1 cellular context compared by ENCODE assay signal in the genomic region with DNA sequence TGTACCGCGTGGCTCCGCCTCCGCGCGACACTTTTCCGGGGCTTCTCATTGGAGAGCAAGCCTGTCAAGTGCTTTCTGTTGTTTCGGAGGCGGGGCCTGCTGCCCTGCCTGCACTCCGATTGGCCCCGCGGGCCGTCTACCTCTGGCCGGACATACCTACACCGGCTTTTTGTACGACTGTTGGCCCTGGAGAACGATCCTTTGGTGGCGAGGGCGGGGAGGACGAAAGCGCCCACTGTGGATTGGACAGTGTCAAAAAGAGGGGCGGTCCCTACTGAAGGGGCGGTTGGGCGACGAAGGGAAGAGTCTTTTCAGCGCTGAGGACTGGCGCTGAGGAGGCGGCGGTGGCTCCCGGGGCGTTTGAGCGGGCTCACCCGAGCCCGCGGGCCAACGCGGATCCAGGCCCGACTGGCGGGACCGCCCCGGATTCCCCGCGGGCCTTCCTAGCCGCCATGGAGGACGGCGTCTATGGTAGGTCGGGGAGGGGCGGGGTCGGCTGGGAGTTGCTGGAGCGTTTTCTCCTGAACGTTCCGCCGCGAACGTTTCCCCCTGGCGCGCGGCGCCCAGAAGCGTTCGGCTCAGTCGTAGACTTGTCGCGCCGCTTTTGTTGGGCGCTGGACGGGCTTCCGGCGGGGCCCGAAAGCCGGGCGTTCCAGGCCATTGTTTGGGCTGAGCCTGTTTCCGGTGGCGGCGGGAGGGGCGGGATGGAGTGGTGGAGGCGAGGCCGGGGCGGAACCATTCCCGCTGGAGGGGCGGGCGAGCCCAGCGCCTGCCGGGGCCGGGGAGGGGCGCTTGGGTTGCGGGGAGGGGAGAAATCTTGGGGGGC.
TF ChIP-seq lines count a peak whose summit lies in the region.

A gene with protein sequence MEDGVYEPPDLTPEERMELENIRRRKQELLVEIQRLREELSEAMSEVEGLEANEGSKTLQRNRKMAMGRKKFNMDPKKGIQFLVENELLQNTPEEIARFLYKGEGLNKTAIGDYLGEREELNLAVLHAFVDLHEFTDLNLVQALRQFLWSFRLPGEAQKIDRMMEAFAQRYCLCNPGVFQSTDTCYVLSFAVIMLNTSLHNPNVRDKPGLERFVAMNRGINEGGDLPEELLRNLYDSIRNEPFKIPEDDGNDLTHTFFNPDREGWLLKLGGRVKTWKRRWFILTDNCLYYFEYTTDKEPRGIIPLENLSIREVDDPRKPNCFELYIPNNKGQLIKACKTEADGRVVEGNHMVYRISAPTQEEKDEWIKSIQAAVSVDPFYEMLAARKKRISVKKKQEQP (plus strand): TSS at position 314 of the 826 bp plus-strand sequence. CDS start 139 bp downstream, at position 453.

TF ChIP-seq in K562, 482 proteins besides CTCF, POLR2A, EP300 and RAD21 (continued from another document and continues in another):
- TF ChIP-seq ZNF217 (CRISPR knock-in tag; IDR thresholded peaks at IDR 0.05) (no peak), MECOM (CRISPR knock-in tag; IDR thresholded peaks at IDR 0.05) (no peak), CBFA2T2 (conservative IDR thresholded peaks at IDR 0.05) (no peak), BDP1 (IDR thresholded peaks at IDR 0.05; ENCODE audit: insufficient read depth, insufficient read length) (no peak), PRPF4 (IDR thresholded peaks at IDR 0.05; ENCODE audit: insufficient read depth, low read depth, low read length, poor library complexity, severe bottlenecking) (no peak), GTF2A2 (tag; IDR thresholded peaks at IDR 0.05) (peak; percentile 59), ZNF274 (IDR thresholded peaks at IDR 0.05; ENCODE audit: borderline replicate concordance, low read depth, low read length) (no peak), STAT5A (IDR thresholded peaks at IDR 0.05; ENCODE audit: borderline replicate concordance, low read length) (no peak), TOE1 (IDR thresholded peaks at IDR 0.05; ENCODE audit: borderline replicate concordance) (peak; percentile 85), TOE1 (CRISPR knock-in tag; IDR thresholded peaks at IDR 0.05; ENCODE audit: borderline replicate concordance, low read depth) (no peak), FOS (IDR thresholded peaks at IDR 0.05; ENCODE audit: extremely low read depth, insufficient read length) (peak; percentile 96), ZNF551 (CRISPR knock-in tag; IDR thresholded peaks at IDR 0.05) (no peak), HCFC1 (IDR thresholded peaks at IDR 0.05; ENCODE audit: low read depth, low read length) (peak; percentile 48), SP1 (CRISPR knock-in tag; IDR thresholded peaks at IDR 0.05) (peak; percentile 98), POLR2G (IDR thresholded peaks at IDR 0.05; ENCODE audit: low read depth, low read length) (peak; percentile 99), YY1 (IDR thresholded peaks at IDR 0.05; ENCODE audit: borderline replicate concordance in 1 of 3, control insufficient read depth in 1 of 3, extremely low read depth in 1 of 3, insufficient read depth in 3 of 3, insufficient read length in 1 of 3, insufficient replicate concordance in 2 of 3, low read depth in 1 of 3, low read length in 2 of 3) (peak in 2 of 3 experiments; percentile 54 to 64), ZNF124 (CRISPR knock-in tag; IDR thresholded peaks at IDR 0.05) (no peak), LEF1 (IDR thresholded peaks at IDR 0.05) (no peak), KDM2B (CRISPR knock-in tag; IDR thresholded peaks at IDR 0.05) (no peak), ZNF316 (IDR thresholded peaks at IDR 0.05) (no peak), SRF (CRISPR knock-in tag; IDR thresholded peaks at IDR 0.05) (no peak; a peak in 1 of 4 replicates), PRMT5 (CRISPR knock-in tag; IDR thresholded peaks at IDR 0.05) (no peak), KHSRP (IDR thresholded peaks at IDR 0.05) (no peak), HNRNPH1 (optimal IDR thresholded peaks at IDR 0.05; ENCODE audit: low read depth, low read length) (no peak), CBX3 (IDR thresholded peaks at IDR 0.05; ENCODE audit: borderline replicate concordance in 1 of 2, low read length in 2 of 2) (no peak), COPS2 (conservative IDR thresholded peaks at IDR 0.05) (no peak), KAT8 (IDR thresholded peaks at IDR 0.05; ENCODE audit: low read depth) (no peak), ZNF561 (CRISPR knock-in tag; conservative IDR thresholded peaks at IDR 0.05) (0 out of 2 replicates have a peak, but pooled peaks have one; percentile 35), ZNF785 (CRISPR knock-in tag; IDR thresholded peaks at IDR 0.05) (no peak), GATAD2B (IDR thresholded peaks at IDR 0.05; ENCODE audit: borderline replicate concordance) (no peak; the same call in 1 of the 2 replicates), GTF2E2 (tag; IDR thresholded peaks at IDR 0.05) (peak; percentile 74; the same call in 1 of the 2 replicates), NCOR1 (IDR thresholded peaks at IDR 0.05) (peak; percentile 40; the same call in 1 of the 2 replicates), SNIP1 (IDR thresholded peaks at IDR 0.05; ENCODE audit: low read depth) (peak; percentile 60; the same call in 1 of the 2 replicates), CEBPG (CRISPR knock-in tag; IDR thresholded peaks at IDR 0.05) (no peak), CEBPG (tag; conservative IDR thresholded peaks at IDR 0.05 in 1 of 2, IDR thresholded peaks at IDR 0.05 in 1 of 2) (no peak), ESRRA (IDR thresholded peaks at IDR 0.05; ENCODE audit: borderline replicate concordance, low read depth) (no peak), SMARCA5 (IDR thresholded peaks at IDR 0.05) (no peak), GATAD2A (IDR thresholded peaks at IDR 0.05) (no peak), SOX6 (IDR thresholded peaks at IDR 0.05) (peak; percentile 72; the same call in 1 of the 2 replicates)
- TF ChIP-seq, protein P1, sequence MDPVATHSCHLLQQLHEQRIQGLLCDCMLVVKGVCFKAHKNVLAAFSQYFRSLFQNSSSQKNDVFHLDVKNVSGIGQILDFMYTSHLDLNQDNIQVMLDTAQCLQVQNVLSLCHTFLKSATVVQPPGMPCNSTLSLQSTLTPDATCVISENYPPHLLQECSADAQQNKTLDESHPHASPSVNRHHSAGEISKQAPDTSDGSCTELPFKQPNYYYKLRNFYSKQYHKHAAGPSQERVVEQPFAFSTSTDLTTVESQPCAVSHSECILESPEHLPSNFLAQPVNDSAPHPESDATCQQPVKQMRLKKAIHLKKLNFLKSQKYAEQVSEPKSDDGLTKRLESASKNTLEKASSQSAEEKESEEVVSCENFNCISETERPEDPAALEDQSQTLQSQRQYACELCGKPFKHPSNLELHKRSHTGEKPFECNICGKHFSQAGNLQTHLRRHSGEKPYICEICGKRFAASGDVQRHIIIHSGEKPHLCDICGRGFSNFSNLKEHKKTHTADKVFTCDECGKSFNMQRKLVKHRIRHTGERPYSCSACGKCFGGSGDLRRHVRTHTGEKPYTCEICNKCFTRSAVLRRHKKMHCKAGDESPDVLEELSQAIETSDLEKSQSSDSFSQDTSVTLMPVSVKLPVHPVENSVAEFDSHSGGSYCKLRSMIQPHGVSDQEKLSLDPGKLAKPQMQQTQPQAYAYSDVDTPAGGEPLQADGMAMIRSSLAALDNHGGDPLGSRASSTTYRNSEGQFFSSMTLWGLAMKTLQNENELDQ (CRISPR knock-in tag; IDR thresholded peaks at IDR 0.05; ENCODE audit: borderline replicate concordance): 0 out of 2 replicates have a peak, but pooled peaks have one; percentile 43
- TF ChIP-seq, protein P2, sequence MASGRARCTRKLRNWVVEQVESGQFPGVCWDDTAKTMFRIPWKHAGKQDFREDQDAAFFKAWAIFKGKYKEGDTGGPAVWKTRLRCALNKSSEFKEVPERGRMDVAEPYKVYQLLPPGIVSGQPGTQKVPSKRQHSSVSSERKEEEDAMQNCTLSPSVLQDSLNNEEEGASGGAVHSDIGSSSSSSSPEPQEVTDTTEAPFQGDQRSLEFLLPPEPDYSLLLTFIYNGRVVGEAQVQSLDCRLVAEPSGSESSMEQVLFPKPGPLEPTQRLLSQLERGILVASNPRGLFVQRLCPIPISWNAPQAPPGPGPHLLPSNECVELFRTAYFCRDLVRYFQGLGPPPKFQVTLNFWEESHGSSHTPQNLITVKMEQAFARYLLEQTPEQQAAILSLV (tag; IDR thresholded peaks at IDR 0.05): no peak
- TF ChIP-seq, protein P3, sequence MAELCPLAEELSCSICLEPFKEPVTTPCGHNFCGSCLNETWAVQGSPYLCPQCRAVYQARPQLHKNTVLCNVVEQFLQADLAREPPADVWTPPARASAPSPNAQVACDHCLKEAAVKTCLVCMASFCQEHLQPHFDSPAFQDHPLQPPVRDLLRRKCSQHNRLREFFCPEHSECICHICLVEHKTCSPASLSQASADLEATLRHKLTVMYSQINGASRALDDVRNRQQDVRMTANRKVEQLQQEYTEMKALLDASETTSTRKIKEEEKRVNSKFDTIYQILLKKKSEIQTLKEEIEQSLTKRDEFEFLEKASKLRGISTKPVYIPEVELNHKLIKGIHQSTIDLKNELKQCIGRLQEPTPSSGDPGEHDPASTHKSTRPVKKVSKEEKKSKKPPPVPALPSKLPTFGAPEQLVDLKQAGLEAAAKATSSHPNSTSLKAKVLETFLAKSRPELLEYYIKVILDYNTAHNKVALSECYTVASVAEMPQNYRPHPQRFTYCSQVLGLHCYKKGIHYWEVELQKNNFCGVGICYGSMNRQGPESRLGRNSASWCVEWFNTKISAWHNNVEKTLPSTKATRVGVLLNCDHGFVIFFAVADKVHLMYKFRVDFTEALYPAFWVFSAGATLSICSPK (IDR thresholded peaks at IDR 0.05; ENCODE audit: borderline replicate concordance): no peak
- TF ChIP-seq, protein P4, sequence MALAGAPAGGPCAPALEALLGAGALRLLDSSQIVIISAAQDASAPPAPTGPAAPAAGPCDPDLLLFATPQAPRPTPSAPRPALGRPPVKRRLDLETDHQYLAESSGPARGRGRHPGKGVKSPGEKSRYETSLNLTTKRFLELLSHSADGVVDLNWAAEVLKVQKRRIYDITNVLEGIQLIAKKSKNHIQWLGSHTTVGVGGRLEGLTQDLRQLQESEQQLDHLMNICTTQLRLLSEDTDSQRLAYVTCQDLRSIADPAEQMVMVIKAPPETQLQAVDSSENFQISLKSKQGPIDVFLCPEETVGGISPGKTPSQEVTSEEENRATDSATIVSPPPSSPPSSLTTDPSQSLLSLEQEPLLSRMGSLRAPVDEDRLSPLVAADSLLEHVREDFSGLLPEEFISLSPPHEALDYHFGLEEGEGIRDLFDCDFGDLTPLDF (CRISPR knock-in tag; IDR thresholded peaks at IDR 0.05): peak; percentile 37; the same call in 1 of the 2 replicates
- TF ChIP-seq, protein P5, sequence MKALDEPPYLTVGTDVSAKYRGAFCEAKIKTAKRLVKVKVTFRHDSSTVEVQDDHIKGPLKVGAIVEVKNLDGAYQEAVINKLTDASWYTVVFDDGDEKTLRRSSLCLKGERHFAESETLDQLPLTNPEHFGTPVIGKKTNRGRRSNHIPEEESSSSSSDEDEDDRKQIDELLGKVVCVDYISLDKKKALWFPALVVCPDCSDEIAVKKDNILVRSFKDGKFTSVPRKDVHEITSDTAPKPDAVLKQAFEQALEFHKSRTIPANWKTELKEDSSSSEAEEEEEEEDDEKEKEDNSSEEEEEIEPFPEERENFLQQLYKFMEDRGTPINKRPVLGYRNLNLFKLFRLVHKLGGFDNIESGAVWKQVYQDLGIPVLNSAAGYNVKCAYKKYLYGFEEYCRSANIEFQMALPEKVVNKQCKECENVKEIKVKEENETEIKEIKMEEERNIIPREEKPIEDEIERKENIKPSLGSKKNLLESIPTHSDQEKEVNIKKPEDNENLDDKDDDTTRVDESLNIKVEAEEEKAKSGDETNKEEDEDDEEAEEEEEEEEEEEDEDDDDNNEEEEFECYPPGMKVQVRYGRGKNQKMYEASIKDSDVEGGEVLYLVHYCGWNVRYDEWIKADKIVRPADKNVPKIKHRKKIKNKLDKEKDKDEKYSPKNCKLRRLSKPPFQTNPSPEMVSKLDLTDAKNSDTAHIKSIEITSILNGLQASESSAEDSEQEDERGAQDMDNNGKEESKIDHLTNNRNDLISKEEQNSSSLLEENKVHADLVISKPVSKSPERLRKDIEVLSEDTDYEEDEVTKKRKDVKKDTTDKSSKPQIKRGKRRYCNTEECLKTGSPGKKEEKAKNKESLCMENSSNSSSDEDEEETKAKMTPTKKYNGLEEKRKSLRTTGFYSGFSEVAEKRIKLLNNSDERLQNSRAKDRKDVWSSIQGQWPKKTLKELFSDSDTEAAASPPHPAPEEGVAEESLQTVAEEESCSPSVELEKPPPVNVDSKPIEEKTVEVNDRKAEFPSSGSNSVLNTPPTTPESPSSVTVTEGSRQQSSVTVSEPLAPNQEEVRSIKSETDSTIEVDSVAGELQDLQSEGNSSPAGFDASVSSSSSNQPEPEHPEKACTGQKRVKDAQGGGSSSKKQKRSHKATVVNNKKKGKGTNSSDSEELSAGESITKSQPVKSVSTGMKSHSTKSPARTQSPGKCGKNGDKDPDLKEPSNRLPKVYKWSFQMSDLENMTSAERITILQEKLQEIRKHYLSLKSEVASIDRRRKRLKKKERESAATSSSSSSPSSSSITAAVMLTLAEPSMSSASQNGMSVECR (CRISPR knock-in tag; IDR thresholded peaks at IDR 0.05): peak; percentile 79
- TF ChIP-seq, protein P6, sequence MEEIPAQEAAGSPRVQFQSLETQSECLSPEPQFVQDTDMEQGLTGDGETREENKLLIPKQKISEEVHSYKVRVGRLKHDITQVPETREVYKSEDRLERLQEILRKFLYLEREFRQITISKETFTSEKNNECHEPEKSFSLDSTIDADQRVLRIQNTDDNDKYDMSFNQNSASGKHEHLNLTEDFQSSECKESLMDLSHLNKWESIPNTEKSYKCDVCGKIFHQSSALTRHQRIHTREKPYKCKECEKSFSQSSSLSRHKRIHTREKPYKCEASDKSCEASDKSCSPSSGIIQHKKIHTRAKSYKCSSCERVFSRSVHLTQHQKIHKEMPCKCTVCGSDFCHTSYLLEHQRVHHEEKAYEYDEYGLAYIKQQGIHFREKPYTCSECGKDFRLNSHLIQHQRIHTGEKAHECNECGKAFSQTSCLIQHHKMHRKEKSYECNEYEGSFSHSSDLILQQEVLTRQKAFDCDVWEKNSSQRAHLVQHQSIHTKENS (CRISPR knock-in tag; IDR thresholded peaks at IDR 0.05): no peak
- TF ChIP-seq, protein P7, sequence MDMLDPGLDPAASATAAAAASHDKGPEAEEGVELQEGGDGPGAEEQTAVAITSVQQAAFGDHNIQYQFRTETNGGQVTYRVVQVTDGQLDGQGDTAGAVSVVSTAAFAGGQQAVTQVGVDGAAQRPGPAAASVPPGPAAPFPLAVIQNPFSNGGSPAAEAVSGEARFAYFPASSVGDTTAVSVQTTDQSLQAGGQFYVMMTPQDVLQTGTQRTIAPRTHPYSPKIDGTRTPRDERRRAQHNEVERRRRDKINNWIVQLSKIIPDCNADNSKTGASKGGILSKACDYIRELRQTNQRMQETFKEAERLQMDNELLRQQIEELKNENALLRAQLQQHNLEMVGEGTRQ (CRISPR knock-in tag; IDR thresholded peaks at IDR 0.05): no peak
- TF ChIP-seq, protein P8, sequence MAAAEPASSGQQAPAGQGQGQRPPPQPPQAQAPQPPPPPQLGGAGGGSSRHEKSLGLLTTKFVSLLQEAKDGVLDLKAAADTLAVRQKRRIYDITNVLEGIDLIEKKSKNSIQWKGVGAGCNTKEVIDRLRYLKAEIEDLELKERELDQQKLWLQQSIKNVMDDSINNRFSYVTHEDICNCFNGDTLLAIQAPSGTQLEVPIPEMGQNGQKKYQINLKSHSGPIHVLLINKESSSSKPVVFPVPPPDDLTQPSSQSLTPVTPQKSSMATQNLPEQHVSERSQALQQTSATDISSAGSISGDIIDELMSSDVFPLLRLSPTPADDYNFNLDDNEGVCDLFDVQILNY (CRISPR knock-in tag; IDR thresholded peaks at IDR 0.05): no peak
- TF ChIP-seq, protein P9, sequence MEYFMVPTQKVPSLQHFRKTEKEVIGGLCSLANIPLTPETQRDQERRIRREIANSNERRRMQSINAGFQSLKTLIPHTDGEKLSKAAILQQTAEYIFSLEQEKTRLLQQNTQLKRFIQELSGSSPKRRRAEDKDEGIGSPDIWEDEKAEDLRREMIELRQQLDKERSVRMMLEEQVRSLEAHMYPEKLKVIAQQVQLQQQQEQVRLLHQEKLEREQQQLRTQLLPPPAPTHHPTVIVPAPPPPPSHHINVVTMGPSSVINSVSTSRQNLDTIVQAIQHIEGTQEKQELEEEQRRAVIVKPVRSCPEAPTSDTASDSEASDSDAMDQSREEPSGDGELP (CRISPR knock-in tag; IDR thresholded peaks at IDR 0.05; ENCODE audit: borderline replicate concordance): peak; percentile 41
